19 cellular contexts compared by ENCODE assay signal in genomic region chr18:44062345-44062744, GRCh38.
DNase-seq lines count a peak whose midpoint lies in the region; ATAC-seq, FAIRE-seq and TF ChIP-seq lines count a peak whose summit lies in the region.
"Had no signal": no experiment of that assay in that cellular context is flagged by ENCODE, and none has a peak within 500 bp of the region (broad histone marks: within the 10 kb centered on the region; RNA-seq: fewer than 3 reads in every experiment).

No MANE protein-coding gene starts in this region.

- POLR2A ChIA-PET in GM12878 (lab: Charles Lee) = no interaction called here

- no peaks in the 10 kb centered on the region for H3K36me3 ChIP-seq in GM12878 (ENCODE audit: control insufficient read depth in 2 of 2, insufficient read depth in 2 of 2, low read length in 1 of 2)

- RAD21 ChIA-PET in GM12878 (lab: Charles Lee; ENCODE audit: unreplicated experiment) = no interaction called here

- H3K9me3 ChIP-seq in GM12878 (replicated peaks; ENCODE audit: control insufficient read depth, insufficient read depth, low read length) = no peaks in the 10 kb centered on the region

- H3K79me2 ChIP-seq in GM12878 (ENCODE audit: control insufficient read depth, insufficient read depth, low read length) = no peaks in the 10 kb centered on the region

- BruUV-seq in GM12878 (replicated peaks; lab: Mats Ljungman, UMichigan) = no TSS peak

- DNase-seq in GM12878 (ENCODE audit: low read depth, low spot score) = no peak
- no peak for DNase-seq in DMS53 treated with DMSO at 0.1 percent for 48 hours (lab: John Stamatoyannopoulos, UW; ENCODE audit: unreplicated experiment)
- no peak for DNase-seq in lower leg skin (ENCODE audit: low spot score in 2 of 2)
- DNase-seq: C1 segment of cervical spinal cord; Calu3; CD4-positive, alpha-beta T cell; DMS 273 treated with DMSO at 0.1 percent for 48 hours; DMS79; MM.1S had no signal

- no peaks in the 10 kb centered on the region for H4K20me1 ChIP-seq in GM12878 (ENCODE audit: control insufficient read depth, insufficient read depth)

- ATAC-seq in GM18508 (IDR thresholded peaks at IDR 0.05; ENCODE audit: insufficient read depth, unreplicated experiment) (peak; percentile 80), HG02759 (IDR thresholded peaks at IDR 0.05; ENCODE audit: unreplicated experiment) (peak; percentile 83), HG03439 (IDR thresholded peaks at IDR 0.05; ENCODE audit: unreplicated experiment) (peak; percentile 55), GM12878 (peak; percentile 22; the same call in 1 of the 3 replicates), GM19455 (IDR thresholded peaks at IDR 0.05; ENCODE audit: unreplicated experiment) (no peak)
- ATAC-seq: HCT116, HepG2 had no signal

- H3K4me3 ChIP-seq in GM12878 (no peak overlapping the region), lower leg skin (ENCODE audit: low read depth, poor library complexity, severe bottlenecking) (no peak overlapping the region)

- no peak overlapping the region for H3K4me2 ChIP-seq in GM12878 (ENCODE audit: control insufficient read depth, insufficient read depth)

- H3K9ac ChIP-seq in GM12878 (ENCODE audit: control insufficient read depth, insufficient read depth, low read length) = no peak overlapping the region

- WGBS in GM12878 (ENCODE audit: insufficient coverage, insufficient replicate concordance, low lambda C conversion rate, missing lambda C conversion rate) = under 1% methylated on average over 4 of the region's 4 CpGs
- WGBS in lower leg skin, 2 donors = 92 to 95% methylated on average over 4 of the region's 4 CpGs

- in situ Hi-C loops in GM12878 (cut with MboI) = no loop called here

- H3K27me3 ChIP-seq in GM12878 (replicated peaks in 1 of 2; ENCODE audit: control insufficient read depth in 2 of 2, insufficient read depth in 2 of 2, low read length in 1 of 2) = no peaks in the 10 kb centered on the region

- intact Hi-C loops in GM12878 (cut with micrococcal nuclease; ENCODE audit: unreplicated experiment) = no loop called here
- intact Hi-C loops in lower leg skin (cut with DNase I; ENCODE audit: low total_unique reads) = no loop called here

- H2AFZ ChIP-seq in GM12878 (ENCODE audit: control insufficient read depth, low read depth, low read length) = no peak overlapping the region

- TF ChIP-seq EP300 in GM12878 (IDR thresholded peaks at IDR 0.05; ENCODE audit: borderline replicate concordance in 1 of 2, control insufficient read depth in 1 of 2, low read depth in 2 of 2, low read length in 2 of 2) = no peak

- TF ChIP-seq POLR2A in GM12878 (IDR thresholded peaks at IDR 0.05; ENCODE audit: low read depth, low read length) (no peak), lower leg skin (IDR thresholded peaks at IDR 0.05) (no peak)

- TF ChIP-seq RAD21 in GM12878 (IDR thresholded peaks at IDR 0.05; ENCODE audit: insufficient read depth, low read depth, low read length) = no peak

- H3K4me1 ChIP-seq in GM12878 (ENCODE audit: control insufficient read depth, insufficient read depth, low read length) = no peaks in the 10 kb centered on the region

- H3K27ac ChIP-seq in GM12878 (ENCODE audit: control insufficient read depth, insufficient read depth) = no peak overlapping the region

- SMC1A ChIA-PET in GM12878 (lab: Charles Lee; ENCODE audit: uncharacterized antibody, unreplicated experiment) = no interaction called here

- no peak for FAIRE-seq in GM12878 (lab: Jason Lieb, UNC)
- FAIRE-seq: A204.1, G401.6, H54, HepG2, HTR-8/SVneo had no signal

- no peak for TF ChIP-seq CTCF in GM12878 (IDR thresholded peaks at IDR 0.05 in 2 of 3, conservative IDR thresholded peaks at IDR 0.05 in 1 of 3; ENCODE audit: control insufficient read depth in 2 of 3, extremely low read depth in 1 of 3, insufficient read depth in 1 of 3, low read depth in 3 of 3, low read length in 3 of 3)
- no peak for TF ChIP-seq CTCF in lower leg skin (IDR thresholded peaks at IDR 0.05)

- CTCF ChIA-PET in GM12878 (lab: Yijun Ruan, JAX) = no interaction called here

TF ChIP-seq in GM12878, 131 proteins besides CTCF, POLR2A, EP300 and RAD21:
- TF ChIP-seq BCL11A (IDR thresholded peaks at IDR 0.05; ENCODE audit: low read depth, low read length) (no peak), CBX5 (IDR thresholded peaks at IDR 0.05; ENCODE audit: low read depth) (no peak), ETV6 (conservative IDR thresholded peaks at IDR 0.05 in 1 of 2, IDR thresholded peaks at IDR 0.05 in 1 of 2; ENCODE audit: borderline replicate concordance in 1 of 2, low read depth in 1 of 2) (no peak), ELK1 (IDR thresholded peaks at IDR 0.05; ENCODE audit: low read depth, low read length) (no peak), PAX5 (IDR thresholded peaks at IDR 0.05; ENCODE audit: borderline replicate concordance, low read depth, low read length) (no peak), IRF5 (IDR thresholded peaks at IDR 0.05; ENCODE audit: borderline replicate concordance) (no peak), ZZZ3 (IDR thresholded peaks at IDR 0.05; ENCODE audit: control insufficient read depth, insufficient read length, low read depth) (no peak), NR2C2 (IDR thresholded peaks at IDR 0.05; ENCODE audit: borderline replicate concordance, control insufficient read depth, insufficient read length, low read depth) (no peak), BCL3 (IDR thresholded peaks at IDR 0.05; ENCODE audit: borderline replicate concordance, insufficient read depth, low read depth, low read length, poor library complexity, severe bottlenecking) (no peak), ZSCAN29 (IDR thresholded peaks at IDR 0.05) (no peak), POU2F2 (IDR thresholded peaks at IDR 0.05; ENCODE audit: borderline replicate concordance, low read depth, low read length) (no peak), PKNOX1 (IDR thresholded peaks at IDR 0.05) (no peak), SMAD1 (IDR thresholded peaks at IDR 0.05; ENCODE audit: low read depth, partially characterized antibody) (no peak), MXI1 (IDR thresholded peaks at IDR 0.05; ENCODE audit: low read depth, low read length) (no peak), TCF3 (IDR thresholded peaks at IDR 0.05; ENCODE audit: borderline replicate concordance, insufficient read depth, low read depth, low read length) (no peak)
